In the genomic region with DNA sequence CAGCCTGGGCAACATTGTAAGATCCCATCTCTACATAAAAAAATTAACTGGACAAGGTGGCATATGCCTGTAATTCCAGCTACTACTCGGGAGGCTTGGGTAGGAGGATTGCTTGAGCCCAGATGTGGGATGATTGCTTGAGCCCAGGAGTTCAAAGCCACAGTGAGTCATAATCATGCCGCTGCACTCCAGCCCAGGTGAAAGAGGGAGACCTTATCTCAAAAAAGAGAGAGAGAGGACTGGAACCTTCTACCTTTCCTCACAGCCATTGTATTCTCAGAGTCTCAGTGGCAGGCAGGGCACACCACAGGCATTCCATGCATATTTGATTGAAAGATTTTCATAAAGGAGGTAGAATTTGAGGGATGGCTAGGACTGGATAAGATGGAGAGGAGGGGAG, we compare ENCODE assay signal across 26 cellular contexts.
"Had no signal": no experiment of that assay in that cellular context is flagged by ENCODE, and none has a peak within 500 bp of the region (broad histone marks: within the 10 kb centered on the region; RNA-seq: fewer than 3 reads in every experiment).

No MANE protein-coding gene starts in this region.

- H3K4me1 ChIP-seq: ascending aorta, gastrocnemius medialis, transverse colon, vagina had no signal

- DNase-seq: activated CD4-positive, alpha-beta T cell treated with anti-CD3 and anti-CD28 coated beads for 48 hours; activated CD4-positive, alpha-beta T cell treated with anti-CD3 and anti-CD28 coated beads, Interleukin-2, amount 50 U/mL, for 48 hours; activated CD8-positive, alpha-beta memory T cell treated with anti-CD3 and anti-CD28 coated beads for 24 hours; activated effector memory CD4-positive, alpha-beta T cell treated with Interleukin-2 at 50 U/mL for 16 hours; activated naive CD4-positive, alpha-beta T cell treated with Interleukin-2 at 50 U/mL for 16 hours; activated naive CD8-positive, alpha-beta T cell treated with anti-CD3 and anti-CD28 coated beads for 36 hours; brain microvascular endothelial cell; dorsolateral prefrontal cortex; effector memory CD4-positive, alpha-beta T cell; gastrocnemius medialis; glutamatergic neuron; left colon; naive thymus-derived CD8-positive, alpha-beta T cell; nucleus accumbens; right cardiac atrium; stimulated activated CD4-positive, alpha-beta T cell treated with anti-CD3 and anti-CD28 coated beads, Interleukin-15, amount 100 ng/mL, for 24 hours; stimulated activated CD4-positive, alpha-beta T cell treated with anti-CD3 and anti-CD28 coated beads, Interleukin-2, amount 100 ng/mL, for 24 hours; stimulated activated naive CD4-positive, alpha-beta T cell treated with Interleukin-2 at 50 U/mL for 16 hours; T-helper 17 cell; T1000; transverse colon; WERI-Rb-1 had no signal

- H3K4me3 ChIP-seq: ascending aorta, coronary artery, dorsolateral prefrontal cortex, gastrocnemius medialis, transverse colon, vagina had no signal

- H3K9me3 ChIP-seq: ascending aorta, gastrocnemius medialis, transverse colon, vagina had no signal

- H3K36me3 ChIP-seq: ascending aorta, brain microvascular endothelial cell, gastrocnemius medialis, transverse colon, vagina, WERI-Rb-1 had no signal

- H3K27me3 ChIP-seq: ascending aorta, brain microvascular endothelial cell, dorsolateral prefrontal cortex, gastrocnemius medialis, transverse colon, vagina had no signal

- H3K27ac ChIP-seq: ascending aorta, brain microvascular endothelial cell, coronary artery, dorsolateral prefrontal cortex, gastrocnemius medialis, transverse colon, vagina, WERI-Rb-1 had no signal

- ATAC-seq: activated CD4-positive, CD25-positive, alpha-beta regulatory T cell treated with anti-CD3 and anti-CD28 coated beads, Interleukin-2, amount 50 U/mL, for 24 hours; gastrocnemius medialis; left colon; naive thymus-derived CD8-positive, alpha-beta T cell; right cardiac atrium; T-helper 17 cell had no signal
